In the genomic region with DNA sequence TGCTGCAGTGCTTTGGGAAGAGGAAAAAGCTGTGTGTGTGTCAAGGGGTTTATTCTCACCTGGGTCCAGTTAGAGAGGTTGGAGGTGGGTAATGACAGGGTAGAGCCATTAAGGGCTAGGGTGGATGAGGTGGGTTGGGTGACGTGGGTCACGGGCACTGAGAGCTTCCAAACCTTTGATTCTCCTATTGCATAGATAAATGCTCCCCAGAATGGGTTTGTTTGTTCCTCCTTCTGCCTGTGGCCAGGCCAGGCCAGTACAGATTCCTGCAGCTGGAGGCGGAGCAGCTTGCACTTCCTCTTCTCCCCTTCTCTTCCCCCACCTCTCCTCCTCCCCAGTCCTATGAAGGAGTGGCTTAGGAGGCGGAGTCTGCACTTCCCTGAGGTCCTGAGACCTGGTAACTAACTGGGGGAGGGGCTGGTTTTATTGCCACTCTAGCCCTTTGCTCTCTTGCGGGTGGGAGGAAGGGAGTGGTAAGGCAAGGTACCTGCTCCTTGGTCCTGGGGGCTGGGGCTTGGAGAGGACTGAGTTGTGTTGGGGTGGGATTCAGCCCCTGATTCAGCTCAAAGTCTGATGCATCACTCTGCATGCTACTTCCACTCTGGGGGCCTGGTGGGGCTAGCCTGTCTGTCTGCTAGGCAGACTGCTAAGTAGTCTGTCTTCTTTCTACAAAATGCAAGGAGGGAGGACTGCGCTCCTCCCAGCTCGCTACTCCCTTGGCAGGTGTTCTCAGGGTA, we compare ENCODE assay signal across 6 cellular contexts. TPM values are rescaled to one million over a fixed set of nuclear protein-coding genes. Genes with fewer than 3 reads are reported as not detected.
DNase-seq lines count a peak whose midpoint lies in the region; ATAC-seq and TF ChIP-seq lines count a peak whose summit lies in the region.

No MANE protein-coding gene starts in this region.

- H3K27ac Mint-ChIP-seq in T-helper 17 cell: peak overlapping the region; percentile 34

- WGBS in right lobe of liver (ENCODE audit: insufficient coverage, low coverage, low lambda C conversion rate, missing lambda C conversion rate): 83% methylated on average over 2 of the region's 7 CpGs

- H3K4me1 ChIP-seq in right lobe of liver: peaks cover 0 to 12% (median 0%) of the 10 kb centered on the region in 4 donors

- DNase-seq in GM12865 (ENCODE audit: low read depth) (peak; percentile 66), HL-60 (ENCODE audit: low read depth in 1 of 2, low spot score in 1 of 2) (peak; percentile 96 to 97), T-helper 17 cell (no peak), right lobe of liver (peak; percentile 49 to 67 (median 56)), AG08396 (ENCODE audit: low spot score) (no peak)
- no peak for DNase-seq in stimulated activated CD4-positive, alpha-beta T cell treated with anti-CD3 and anti-CD28 coated beads, Interleukin-1b, Interleukin-23, amount 100 ng/mL, for 48 hours

- no peaks in the 10 kb centered on the region for H3K36me3 Mint-ChIP-seq in T-helper 17 cell (ENCODE audit: low read depth)

- no peak overlapping the region for H3K4me3 Mint-ChIP-seq in T-helper 17 cell

- H3K9me3 ChIP-seq in T-helper 17 cell (ENCODE audit: control insufficient read depth, low read length, poor library complexity, severe bottlenecking): no peaks in the 10 kb centered on the region
- H3K9me3 ChIP-seq in right lobe of liver: no peaks in the 10 kb centered on the region

- peak overlapping the region; percentile 54 for H3K27ac ChIP-seq in HL-60 (replicated peaks)
- no peak overlapping the region for H3K27ac ChIP-seq in right lobe of liver

- H3K27me3 ChIP-seq in HL-60 (ENCODE audit: insufficient read depth, poor library complexity, severe bottlenecking) (peaks cover 4% of the 10 kb centered on the region), right lobe of liver (peaks cover 0 to 11% of the 10 kb centered on the region in 2 donors)

- no peak for TF ChIP-seq CTCF in GM12865 (IDR thresholded peaks at IDR 0.05; ENCODE audit: insufficient read depth, low read depth, low read length, missing control alignments)
- no peak for TF ChIP-seq CTCF in HL-60 (IDR thresholded peaks at IDR 0.05; ENCODE audit: insufficient read depth, low read length)
- TF ChIP-seq CTCF in right lobe of liver (IDR thresholded peaks at IDR 0.05): no peak

- H3K4me1 Mint-ChIP-seq in T-helper 17 cell: peaks cover 19% of the 10 kb centered on the region

- intact Hi-C loops in right lobe of liver (cut with DNase I): no loop called here

- no peaks in the 10 kb centered on the region for H3K36me3 ChIP-seq in right lobe of liver

- ATAC-seq in T-helper 17 cell (peak; percentile 32), right lobe of liver (peak; percentile 50 to 78 (median 65))

- no peaks in the 10 kb centered on the region for H3K27me3 Mint-ChIP-seq in T-helper 17 cell

- H3K4me3 ChIP-seq in GM12865 (ENCODE audit: low read depth, low read length) (no peak overlapping the region), HL-60 (replicated peaks; ENCODE audit: insufficient read depth, low read length) (peak overlapping the region; percentile 11), right lobe of liver (no peak overlapping the region)

- no peak for TF ChIP-seq POLR2A in right lobe of liver (IDR thresholded peaks at IDR 0.05)

RNA-seq across cellular contexts. Expression of a gene that starts 3.5 kb away (rescaled TPM):
- 1 to 10 TPM; 2.5 to 4.1 TPM for total RNA-seq in T-helper 17 cell
- 1 to 10 TPM; 1.1 to 7.9 (median 3.0) TPM for total RNA-seq in right lobe of liver

RNA-seq across cellular contexts. Expression of a gene that starts 18.9 kb away (rescaled TPM):
- not detected for total RNA-seq in T-helper 17 cell
- total RNA-seq in right lobe of liver: not detected

RNA-seq across cellular contexts. Expression of a gene that starts 26.6 kb away (rescaled TPM):
- total RNA-seq in T-helper 17 cell (under 1 TPM in 1 of 2 donors, not detected in 1; 0.18 TPM), right lobe of liver (not detected)

RNA-seq across cellular contexts. Expression of a gene that starts 40.1 kb away (rescaled TPM):
- total RNA-seq in T-helper 17 cell (10 to 100 TPM; 24.1 to 27.7 TPM), right lobe of liver (10 to 100 TPM in 5 of 6 experiments, 1 to 10 TPM in 1; 7.8 to 23.7 (median 17.7) TPM)

RNA-seq across cellular contexts. Expression of a gene that starts 40.5 kb away (rescaled TPM):
- total RNA-seq in T-helper 17 cell (10 to 100 TPM; 19.5 to 22.7 TPM), right lobe of liver (10 to 100 TPM; 11.5 to 49.3 (median 19.5) TPM)

Comparison
In these comparisons a context has a peak if more than half of its experiments do, and no peak if none do; other contexts are left out.
1. DNase-seq: peak in GM12865 (single experiment), HL-60 (2 of 2) and right lobe of liver (3 of 3); none in T-helper 17 cell (0 of 3), stimulated activated CD4-positive, alpha-beta T cell treated with anti-CD3 and anti-CD28 coated beads, Interleukin-1b, Interleukin-23, amount 100 ng/mL, for 48 hours (single experiment) and AG08396 (single experiment).